Comparison of ENCODE assay signal across 1 cellular context in genomic region chrX:39260965-39261364, GRCh38.
TF ChIP-seq lines count a peak whose summit lies in the region.

No MANE protein-coding gene starts in this region.

TF ChIP-seq in SK-N-SH, 30 proteins besides CTCF, POLR2A, EP300 and RAD21 (continued from another document):
- TF ChIP-seq REST (IDR thresholded peaks at IDR 0.05; ENCODE audit: low read depth, low read length) (no peak), PBX3 (IDR thresholded peaks at IDR 0.05) (no peak), RFX5 (IDR thresholded peaks at IDR 0.05; ENCODE audit: low read length) (no peak), SIN3A (IDR thresholded peaks at IDR 0.05; ENCODE audit: borderline replicate concordance, low read depth, low read length) (no peak), GATA2 (CRISPR knock-in tag; IDR thresholded peaks at IDR 0.05) (no peak), CHD2 (IDR thresholded peaks at IDR 0.05; ENCODE audit: low read length, partially characterized antibody) (no peak), FOXM1 (IDR thresholded peaks at IDR 0.05; ENCODE audit: low read depth) (no peak), RCOR1 (IDR thresholded peaks at IDR 0.05; ENCODE audit: low read length) (no peak), POLR2AphosphoS5 (IDR thresholded peaks at IDR 0.05; ENCODE audit: low read depth, low read length) (no peak), JUND (IDR thresholded peaks at IDR 0.05) (no peak), ZBTB33 (IDR thresholded peaks at IDR 0.05; ENCODE audit: borderline replicate concordance, low read depth) (no peak)
